In genomic region chr7:76403097-76403496, GRCh38 we compare ENCODE assay signal across 2 cellular contexts.
TF ChIP-seq lines count a peak whose summit lies in the region.

No MANE protein-coding gene starts in this region.

TF ChIP-seq in A549, 52 proteins besides CTCF, POLR2A, EP300 and RAD21:
- TF ChIP-seq MAFK (IDR thresholded peaks at IDR 0.05; ENCODE audit: partially characterized antibody): peak; percentile 65
TF ChIP-seq in A549: peak in this region for 1; not testable (repeated sequence) for 51.

TF ChIP-seq in IMR-90, 13 proteins besides CTCF, POLR2A, EP300 and RAD21:
- TF ChIP-seq MAFK (IDR thresholded peaks at IDR 0.05; ENCODE audit: low read depth, low read length): peak; percentile 24; the same call in 1 of the 2 replicates
